8 cellular contexts compared by ENCODE assay signal in genomic region chr1:20233394-20233793, GRCh38. TPM values are rescaled to one million over a fixed set of nuclear protein-coding genes. Genes with fewer than 3 reads are reported as not detected.
A peak's percentile ranks its signal among the peaks of the same experiment; 100 is the strongest.
DNase-seq lines count a peak whose midpoint lies in the region; ATAC-seq, FAIRE-seq and TF ChIP-seq lines count a peak whose summit lies in the region.

No MANE protein-coding gene starts in this region.

- no peak overlapping the region for H3K27ac ChIP-seq in small intestine (ENCODE audit: low read depth in 1 of 2, low read length in 1 of 2)

- H3K27me3 ChIP-seq in small intestine (ENCODE audit: control insufficient read depth in 2 of 2, insufficient read depth in 2 of 2, low read length in 2 of 2), result peaks cover 0 to 6% of the 10 kb centered on the region in 2 donors

- peak; percentile 29 for DNase-seq in NOMO-1 treated with DMSO at 0.1 percent for 48 hours (lab: John Stamatoyannopoulos, UW; ENCODE audit: unreplicated experiment)
- no peak for DNase-seq in NOMO-1 treated with dmso at 0.1 percent for 144 hours (lab: John Stamatoyannopoulos, UW; ENCODE audit: unreplicated experiment)
- peak; percentile 71 for DNase-seq in NCI-H82 (lab: John Stamatoyannopoulos, UW)
- DNase-seq in erythroblast (lab: John Stamatoyannopoulos, UW), result peak; percentile 17 to 29
- DNase-seq in small intestine, result peak; percentile 41
- no peak for DNase-seq in T1000 (lab: John Stamatoyannopoulos, UW)
- no peak for DNase-seq in LoVo (ENCODE audit: low spot score)

- TF ChIP-seq POLR2A in erythroblast (IDR thresholded peaks at IDR 0.05; ENCODE audit: low read length), result no peak

- no peaks in the 10 kb centered on the region for H3K9me3 ChIP-seq in small intestine (ENCODE audit: control insufficient read depth, low read depth)

- H3K4me1 ChIP-seq in small intestine (ENCODE audit: control insufficient read depth in 2 of 2, insufficient read depth in 1 of 2, low read depth in 1 of 2, low read length in 1 of 2), result no peaks in the 10 kb centered on the region

- H3K4me3 ChIP-seq in small intestine (ENCODE audit: low read depth in 1 of 2, low read length in 2 of 2), result no peak overlapping the region

- H3K36me3 ChIP-seq in small intestine (ENCODE audit: control insufficient read depth in 2 of 2, insufficient read depth in 2 of 2, low read length in 2 of 2), result no peaks in the 10 kb centered on the region

- 32 to 38% (median 36%) methylated on average over 3 of the region's 3 CpGs for WGBS in small intestine, 3 donors

- no peak for ATAC-seq in HG03097 (IDR thresholded peaks at IDR 0.05; ENCODE audit: low FRiP score, unreplicated experiment)

- FAIRE-seq in small intestine (lab: Jason Lieb, UNC), result no peak

RNA-seq across cellular contexts. Expression of gene PLA2G2C, which starts 47.1 kb away (rescaled TPM):
- under 1 TPM in 1 of 3 donors, not detected in 2; 0.01 TPM for polyA plus RNA-seq in small intestine

RNA-seq across cellular contexts. Expression of gene UBXN10, which starts 47.5 kb away (rescaled TPM):
- 1 to 10 TPM in 1 of 3 donors, under 1 TPM in 2; 0.22 to 1.6 (median 0.54) TPM for polyA plus RNA-seq in small intestine

RNA-seq across cellular contexts. Expression of gene VWA5B1, which starts 57.3 kb away (rescaled TPM):
- polyA plus RNA-seq in small intestine, result under 1 TPM in 1 of 3 donors, not detected in 2; 0.01 TPM

Comparison
In these comparisons a context has a peak if more than half of its experiments do, and no peak if none do; other contexts are left out.
1. DNase-seq: peak in NOMO-1 treated with DMSO at 0.1 percent for 48 hours (single experiment), NCI-H82 (single experiment), erythroblast (2 of 2) and small intestine (single experiment); none in NOMO-1 treated with dmso at 0.1 percent for 144 hours (single experiment), T1000 (single experiment) and LoVo (single experiment).